Comparison of ENCODE assay signal across 9 cellular contexts in the genomic region with DNA sequence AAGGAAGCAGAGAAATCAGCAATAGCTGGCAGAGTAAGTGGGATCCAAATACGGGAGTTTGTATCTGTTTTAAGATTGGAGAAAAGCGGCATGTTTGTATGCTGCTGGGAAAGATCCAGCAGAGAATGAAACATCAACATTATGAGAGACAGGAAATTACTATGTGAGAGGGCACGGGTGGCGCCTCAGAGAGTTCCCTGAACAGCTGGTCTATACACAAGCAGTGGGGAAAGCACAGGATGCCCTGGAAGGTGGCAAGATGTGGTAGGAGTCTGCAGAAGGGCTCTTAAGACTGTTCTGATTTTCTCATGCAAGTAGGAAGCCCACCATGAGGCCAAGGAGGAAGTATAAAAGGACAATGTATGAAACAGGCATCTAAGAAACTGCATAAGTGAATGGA.
DNase-seq lines count a peak whose midpoint lies in the region; ATAC-seq and TF ChIP-seq lines count a peak whose summit lies in the region.
"Had no signal": no experiment of that assay in that cellular context is flagged by ENCODE, and none has a peak within 500 bp of the region (broad histone marks: within the 10 kb centered on the region; RNA-seq: fewer than 3 reads in every experiment).

No MANE protein-coding gene starts in this region.

- ATAC-seq in upper lobe of left lung (ENCODE audit: low FRiP score in 2 of 2) (no peak), HG03280 (IDR thresholded peaks at IDR 0.05; ENCODE audit: unreplicated experiment) (no peak)

- TF ChIP-seq EP300 in upper lobe of left lung (IDR thresholded peaks at IDR 0.05), result no peak

- H3K4me3 ChIP-seq in breast epithelium, result no peak overlapping the region
- no peak overlapping the region for H3K4me3 ChIP-seq in WERI-Rb-1 (ENCODE audit: low read depth, low read length)
- H3K4me3 ChIP-seq in upper lobe of left lung, result no peak overlapping the region

- H3K27ac ChIP-seq in breast epithelium (peak overlapping the region; percentile 13 to 46), WERI-Rb-1 (peak overlapping the region; percentile 13), upper lobe of left lung (peak overlapping the region in 3 of 4 donors; percentile 1 to 79 (median 12))

- no TSS peak for BruUV-seq in MCF 10A (replicated peaks; lab: Mats Ljungman, UMichigan)

- H3K4me1 Mint-ChIP-seq in MCF 10A (ENCODE audit: insufficient read depth, unreplicated experiment), result peaks cover 9% of the 10 kb centered on the region

- H3K36me3 ChIP-seq in breast epithelium, result no peaks in the 10 kb centered on the region
- H3K36me3 ChIP-seq in WERI-Rb-1, result peaks cover 10% of the 10 kb centered on the region
- H3K36me3 ChIP-seq in upper lobe of left lung, result no peaks in the 10 kb centered on the region

- POLR2A ChIA-PET in MCF 10A (lab: Yijun Ruan, JAX), result interaction anchor here (0.6 to 0.7 kb wide), 3 partner anchors 14 to 40 kb away, joined by 3 read pairs; no protein-coding TSS in a partner anchor

- 24 to 29% methylated on average over 4 of the region's 4 CpGs for WGBS in upper lobe of left lung, 2 donors

- no peaks in the 10 kb centered on the region for H3K4me1 ChIP-seq in breast epithelium
- peaks cover 8 to 32% (median 20%) of the 10 kb centered on the region in 4 donors for H3K4me1 ChIP-seq in upper lobe of left lung

- H3K36me3 Mint-ChIP-seq in MCF 10A (ENCODE audit: insufficient read depth, unreplicated experiment), result no peaks in the 10 kb centered on the region

- H3K27me3 Mint-ChIP-seq in MCF 10A (ENCODE audit: insufficient read depth, unreplicated experiment), result no peaks in the 10 kb centered on the region

- H3K9me3 Mint-ChIP-seq in MCF 10A (ENCODE audit: unreplicated experiment), result no peaks in the 10 kb centered on the region

- DNase-seq in breast epithelium (ENCODE audit: low spot score in 2 of 2) (no peak), MCF 10A (ENCODE audit: unreplicated experiment) (no peak), WERI-Rb-1 (no peak), left kidney (ENCODE audit: low read depth, low spot score) (peak; percentile 44), upper lobe of left lung (no peak), DMS53 (lab: John Stamatoyannopoulos, UW) (no peak)
- DNase-seq in stimulated activated CD4-positive, alpha-beta T cell treated with anti-CD3 and anti-CD28 coated beads, Interleukin-12 subunit alpha, Interleukin-12 subunit beta, amount 100 ng/mL, for 4 hours, result no peak
- DNase-seq: NCI-H187 treated with DMSO at 0.1 percent for 48 hours had no signal

- TF ChIP-seq POLR2A in breast epithelium (IDR thresholded peaks at IDR 0.05) (no peak), upper lobe of left lung (IDR thresholded peaks at IDR 0.05) (no peak)

- CTCF ChIA-PET in MCF 10A (lab: Yijun Ruan, JAX), result no interaction called here

- no peak for TF ChIP-seq CTCF in breast epithelium (IDR thresholded peaks at IDR 0.05)
- TF ChIP-seq CTCF in MCF 10A (IDR thresholded peaks at IDR 0.05; ENCODE audit: unreplicated experiment), result no peak
- no peak for TF ChIP-seq CTCF in WERI-Rb-1 (IDR thresholded peaks at IDR 0.05; ENCODE audit: low read depth, low read length)
- no peak for TF ChIP-seq CTCF in upper lobe of left lung (IDR thresholded peaks at IDR 0.05)

- no peaks in the 10 kb centered on the region for H3K9me3 ChIP-seq in breast epithelium
- H3K9me3 ChIP-seq in WERI-Rb-1 (ENCODE audit: severe bottlenecking), result no peaks in the 10 kb centered on the region
- no peaks in the 10 kb centered on the region for H3K9me3 ChIP-seq in upper lobe of left lung

- H3K27me3 ChIP-seq in breast epithelium (no peaks in the 10 kb centered on the region), WERI-Rb-1 (ENCODE audit: insufficient read depth, low read depth, severe bottlenecking) (no peaks in the 10 kb centered on the region), upper lobe of left lung (no peaks in the 10 kb centered on the region)

- intact Hi-C loops in breast epithelium (cut with DNase I; ENCODE audit: low total_unique reads), result no loop called here
- intact Hi-C loops in MCF 10A (cut with micrococcal nuclease), result no loop called here

- H3K4me3 Mint-ChIP-seq in MCF 10A (ENCODE audit: unreplicated experiment), result no peak overlapping the region

- H3K27ac Mint-ChIP-seq in MCF 10A (ENCODE audit: low read depth, unreplicated experiment), result no peak overlapping the region
